ENCODE assay signal across 13 cellular contexts in genomic region chr11:67045314-67045713, GRCh38. TPM values are rescaled to one million over a fixed set of nuclear protein-coding genes. Genes with fewer than 3 reads are reported as not detected.
DNase-seq lines count a peak whose midpoint lies in the region; ATAC-seq and TF ChIP-seq lines count a peak whose summit lies in the region.
"Had no signal": no experiment of that assay in that cellular context is flagged by ENCODE, and none has a peak within 500 bp of the region (broad histone marks: within the 10 kb centered on the region; RNA-seq: fewer than 3 reads in every experiment).

No MANE protein-coding gene starts in this region.

- DNase-seq in GM10248 (ENCODE audit: extremely low spot score), result peak; percentile 74
- DNase-seq in NCI-H460 (ENCODE audit: extremely low read depth, low read depth), result peak; percentile 23
- DNase-seq in mammary epithelial cell, result peak; percentile 89
- peak; percentile 99 for DNase-seq in osteoblast (ENCODE audit: insufficient read length, low spot score, missing footprints)
- no peak for DNase-seq in NCI-H1694 treated with DMSO at 0.1 percent for 48 hours (lab: John Stamatoyannopoulos, UW)
- no peak for DNase-seq in left lung
- no peak for DNase-seq in activated naive CD4-positive, alpha-beta T cell treated with Interleukin-2 at 50 U/mL for 16 hours
- no peak for DNase-seq in mesothelial cell of epicardium (ENCODE audit: low spot score in 2 of 2, unreplicated experiment in 2 of 2)
- DNase-seq: activated T-cell treated with anti-CD3 and anti-CD28 coated beads, Interleukin-2, amount 50 U/mL, for 1 hour; stimulated activated CD4-positive, alpha-beta T cell treated with anti-CD3 and anti-CD28 coated beads, Interleukin-4, amount 100 ng/mL, for 1 hour had no signal

- H3K27ac Mint-ChIP-seq in mesothelial cell of epicardium, result no peak overlapping the region
- H3K27ac Mint-ChIP-seq: GM23338 had no signal

- POLR2A ChIA-PET in GM10248 (lab: Yijun Ruan, JAX), result no interaction called here

- H3K4me3 Mint-ChIP-seq in mesothelial cell of epicardium, result no peak overlapping the region
- H3K4me3 Mint-ChIP-seq: GM23338 had no signal

- CTCF ChIA-PET in GM10248 (lab: Yijun Ruan, JAX) (interaction anchor here (1.0 to 2.1 kb wide), 2 partner anchors 9 to 29 kb away, joined by 5 to 9 read pairs; no protein-coding TSS in a partner anchor), mammary epithelial cell (lab: Charles Lee; ENCODE audit: low non-redundant PET) (no interaction called here)

- H3K4me1 ChIP-seq in mammary epithelial cell (ENCODE audit: insufficient read depth, low read length) (peaks cover 12% of the 10 kb centered on the region), osteoblast (ENCODE audit: insufficient read depth, low read length) (peaks cover 26% of the 10 kb centered on the region), left lung (no peaks in the 10 kb centered on the region)
- H3K4me1 ChIP-seq: vagina had no signal

- dilution Hi-C loops in mammary epithelial cell (cut with HindIII; ENCODE audit: low sequenced_read_pairs), result no loop called here

- in situ Hi-C loops in mammary epithelial cell (cut with MboI; ENCODE audit: low sequenced_read_pairs in 2 of 2), result no loop called here

- BruUV-seq in mammary epithelial cell (replicated peaks; lab: Mats Ljungman, UMichigan), result no TSS peak

- H4K20me1 ChIP-seq in mammary epithelial cell (ENCODE audit: insufficient read depth, low read length), result no peaks in the 10 kb centered on the region
- H4K20me1 ChIP-seq in osteoblast (ENCODE audit: insufficient read depth, low read length), result peaks cover 2% of the 10 kb centered on the region

- H3K36me3 ChIP-seq in mammary epithelial cell (ENCODE audit: insufficient read depth, low read length) (no peaks in the 10 kb centered on the region), osteoblast (ENCODE audit: insufficient read depth, low read length) (peaks cover 4% of the 10 kb centered on the region), left lung (no peaks in the 10 kb centered on the region)
- H3K36me3 ChIP-seq: vagina had no signal

- WGBS in mammary epithelial cell (ENCODE audit: low coverage, missing lambda C conversion rate), result 28% methylated on average over 4 of the region's 14 CpGs

- H3K4me3 ChIP-seq in mammary epithelial cell (replicated peaks in 1 of 3; ENCODE audit: insufficient read depth in 1 of 3, low read depth in 2 of 3, low read length in 3 of 3) (no peak overlapping the region), osteoblast (ENCODE audit: insufficient read depth, low read length) (no peak overlapping the region), left lung (no peak overlapping the region)
- H3K4me3 ChIP-seq: GM23338, SK-N-MC, vagina had no signal

- H2AFZ ChIP-seq in mammary epithelial cell (ENCODE audit: low read depth, low read length) (no peak overlapping the region), osteoblast (ENCODE audit: low read length) (no peak overlapping the region)
- H2AFZ ChIP-seq: GM23338 had no signal

- ATAC-seq in left lung, result no peak
- ATAC-seq: GM23338 had no signal

- H3K27ac ChIP-seq in mammary epithelial cell (ENCODE audit: insufficient read depth, low read depth, low read length) (no peak overlapping the region), osteoblast (ENCODE audit: low read depth, low read length) (no peak overlapping the region), left lung (no peak overlapping the region)
- H3K27ac ChIP-seq: SK-N-MC, vagina had no signal

- H3K9me3 ChIP-seq in mammary epithelial cell (replicated peaks; ENCODE audit: insufficient read depth, low read length) (no peaks in the 10 kb centered on the region), osteoblast (ENCODE audit: low read depth, low read length) (no peaks in the 10 kb centered on the region), left lung (no peaks in the 10 kb centered on the region)
- H3K9me3 ChIP-seq: vagina had no signal

- H3K9me3 Mint-ChIP-seq in mesothelial cell of epicardium, result no peaks in the 10 kb centered on the region
- H3K9me3 Mint-ChIP-seq: GM23338 had no signal

- H3K9ac ChIP-seq in mammary epithelial cell (ENCODE audit: insufficient read depth, low read length), result no peak overlapping the region

- TF ChIP-seq CTCF in GM10248 (IDR thresholded peaks at IDR 0.05; ENCODE audit: control extremely low read depth, extremely low read depth, low read depth, missing control alignments) (no peak), mammary epithelial cell (conservative IDR thresholded peaks at IDR 0.05 in 1 of 2, IDR thresholded peaks at IDR 0.05 in 1 of 2; ENCODE audit: extremely low read depth in 1 of 2, insufficient read depth in 1 of 2, low read depth in 1 of 2, low read length in 2 of 2) (no peak), osteoblast (IDR thresholded peaks at IDR 0.05; ENCODE audit: extremely low read depth, low read depth, low read length) (peak; percentile 15), left lung (IDR thresholded peaks at IDR 0.05) (no peak), mesothelial cell of epicardium (IDR thresholded peaks at IDR 0.05; ENCODE audit: unreplicated experiment) (no peak)

- H3K36me3 Mint-ChIP-seq in mesothelial cell of epicardium, result no peaks in the 10 kb centered on the region

- no peaks in the 10 kb centered on the region for H3K79me2 ChIP-seq in mammary epithelial cell (ENCODE audit: insufficient read depth, low read length)
- H3K79me2 ChIP-seq in osteoblast (ENCODE audit: insufficient read depth, low read length), result no peaks in the 10 kb centered on the region

- H3K27me3 Mint-ChIP-seq in mesothelial cell of epicardium (ENCODE audit: low read depth), result peaks cover 2% of the 10 kb centered on the region

- intact Hi-C loops in mammary epithelial cell (cut with micrococcal nuclease), result no loop called here
- intact Hi-C loops in left lung (cut with DNase I), result no loop called here

- no peaks in the 10 kb centered on the region for H3K27me3 ChIP-seq in mammary epithelial cell (ENCODE audit: insufficient read depth, low read length)
- no peaks in the 10 kb centered on the region for H3K27me3 ChIP-seq in osteoblast (ENCODE audit: insufficient read depth, low read length)
- peaks cover 0 to 10% of the 10 kb centered on the region in 2 donors for H3K27me3 ChIP-seq in left lung
- H3K27me3 ChIP-seq: vagina had no signal

- no peak overlapping the region for H3K4me2 ChIP-seq in mammary epithelial cell (ENCODE audit: insufficient read depth, low read depth, low read length)
- no peak overlapping the region for H3K4me2 ChIP-seq in osteoblast (ENCODE audit: insufficient read depth, low read length)
- H3K4me2 ChIP-seq: GM23338 had no signal

- no peaks in the 10 kb centered on the region for H3K4me1 Mint-ChIP-seq in mesothelial cell of epicardium
- H3K4me1 Mint-ChIP-seq: GM23338 had no signal

RNA-seq across cellular contexts. Expression of gene RHOD, which starts 11.3 kb away (rescaled TPM):
- 6.5 and 8.9 TPM in 2 replicates for total RNA-seq in NCI-H460 (2014; rRNA removed; shearing (Covaris generic))
- polyA plus RNA-seq in NCI-H460 (2014; cell fraction: nucleus; rRNA removed), result 7.0 and 12.4 TPM in 2 replicates
- total RNA-seq in mammary epithelial cell (100 to 1,000 TPM; 176 to 234 TPM), osteoblast (26.8 and 27.5 TPM in 2 replicates), left lung (10 to 100 TPM; 17.8 to 37.6 TPM), mesothelial cell of epicardium (19.1 to 20.7 TPM (median 19.5 TPM) in 3 replicates)
- 246 TPM for polyA plus RNA-seq in mammary epithelial cell
- 113 TPM for polyA minus RNA-seq in mammary epithelial cell

RNA-seq across cellular contexts. Expression of gene SYT12, which starts 22.4 kb away (rescaled TPM):
- total RNA-seq in NCI-H460 (2014; rRNA removed; shearing (Covaris generic)), result 0.32 and 0.52 TPM in 2 replicates
- 0.18 and 0.21 TPM in 2 replicates for polyA plus RNA-seq in NCI-H460 (2014; cell fraction: nucleus; rRNA removed)
- total RNA-seq in mammary epithelial cell (10 to 100 TPM in 1 of 2 donors, 1 to 10 TPM in 1; 1.2 to 26.3 TPM), osteoblast (4.0 and 4.1 TPM in 2 replicates), left lung (under 1 TPM in 1 of 2 donors, not detected in 1; 0.61 TPM), mesothelial cell of epicardium (0.24 to 0.40 TPM (median 0.34 TPM) in 3 replicates)
- 1.1 TPM for polyA plus RNA-seq in mammary epithelial cell
- polyA minus RNA-seq in mammary epithelial cell, result 4.0 TPM

Comparison
In these comparisons a context has a peak if more than half of its experiments do, and no peak if none do; other contexts are left out.
1. DNase-seq: peak in GM10248 (single experiment), NCI-H460 (single experiment), mammary epithelial cell (single experiment) and osteoblast (single experiment); none in NCI-H1694 treated with DMSO at 0.1 percent for 48 hours (single experiment), left lung (0 of 2), activated naive CD4-positive, alpha-beta T cell treated with Interleukin-2 at 50 U/mL for 16 hours (single experiment) and mesothelial cell of epicardium (0 of 2).